12 cellular contexts compared by ENCODE assay signal in the genomic region with DNA sequence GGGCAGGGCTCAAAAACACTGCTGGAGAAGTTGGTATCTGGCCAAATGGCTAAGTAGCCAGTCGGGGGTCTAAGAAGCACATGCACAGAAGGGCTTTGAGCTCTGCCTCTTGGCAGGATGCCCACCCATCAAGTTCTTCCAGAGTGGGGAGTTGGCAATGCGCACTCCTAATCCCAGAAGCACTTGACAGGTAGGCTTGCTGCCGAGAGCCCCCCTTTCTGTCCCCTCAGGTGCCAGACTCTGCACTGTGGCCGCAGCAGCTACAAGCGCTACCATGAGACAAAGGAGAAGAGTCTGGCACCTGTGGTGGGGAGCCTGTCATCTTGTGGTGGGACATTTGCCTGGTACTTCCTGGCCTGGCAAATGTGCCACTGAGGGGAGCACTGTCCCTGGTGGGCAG.
DNase-seq lines count a peak whose midpoint lies in the region; ATAC-seq and TF ChIP-seq lines count a peak whose summit lies in the region.
"Had no signal": no experiment of that assay in that cellular context is flagged by ENCODE, and none has a peak within 500 bp of the region (broad histone marks: within the 10 kb centered on the region; RNA-seq: fewer than 3 reads in every experiment).

No MANE protein-coding gene starts in this region.

- TF ChIP-seq POLR2A in adrenal gland (IDR thresholded peaks at IDR 0.05) = no peak

- H3K4me1 ChIP-seq in BE2C = no peaks in the 10 kb centered on the region
- no peaks in the 10 kb centered on the region for H3K4me1 ChIP-seq in adrenal gland (replicated peaks in 1 of 2)
- H3K4me1 ChIP-seq in effector memory CD4-positive, alpha-beta T cell (ENCODE audit: control insufficient read depth, insufficient read depth, low read length, poor library complexity, severe bottlenecking) = no peaks in the 10 kb centered on the region

- peak overlapping the region in 5 of 6 donors; percentile 52 to 84 (median 74) for H3K27ac Mint-ChIP-seq in immature natural killer cell

- no peaks in the 10 kb centered on the region for H3K9me3 Mint-ChIP-seq in immature natural killer cell

- 72 to 83% (median 75%) methylated on average over 3 to 5 of the region's 5 CpGs for WGBS in adrenal gland, 4 donors

- TF ChIP-seq CTCF in BE2C (IDR thresholded peaks at IDR 0.05; ENCODE audit: low read depth, low read length) (no peak), adrenal gland (IDR thresholded peaks at IDR 0.05) (no peak)

- ATAC-seq in HG02642 (IDR thresholded peaks at IDR 0.05; ENCODE audit: poor library complexity, unreplicated experiment) = no peak

- H3K36me3 ChIP-seq in BE2C (no peaks in the 10 kb centered on the region), adrenal gland (replicated peaks in 1 of 2) (no peaks in the 10 kb centered on the region)
- H3K36me3 ChIP-seq in effector memory CD4-positive, alpha-beta T cell (ENCODE audit: control insufficient read depth, insufficient read depth, low read length) = no peaks in the 10 kb centered on the region
- H3K36me3 ChIP-seq: esophagus squamous epithelium had no signal

- no peak overlapping the region for H3K27ac ChIP-seq in adrenal gland
- no peak overlapping the region for H3K27ac ChIP-seq in effector memory CD4-positive, alpha-beta T cell (ENCODE audit: insufficient read depth, low read length, poor library complexity, severe bottlenecking)
- H3K27ac ChIP-seq: C4-2B, esophagus squamous epithelium, KMS-11 had no signal

- no peaks in the 10 kb centered on the region for H3K36me3 Mint-ChIP-seq in immature natural killer cell

- peaks cover 28% of the 10 kb centered on the region in 2 donors for H3K4me1 Mint-ChIP-seq in immature natural killer cell

- intact Hi-C loops in adrenal gland (cut with DNase I) = no loop called here

- peaks cover 0 to 3% (median 0%) of the 10 kb centered on the region in 3 donors for H3K27me3 Mint-ChIP-seq in immature natural killer cell (ENCODE audit: low read depth in 3 of 3)

- DNase-seq in BE2C (peak; percentile 8), DMS 273 treated with DMSO at 0.1 percent for 48 hours (lab: John Stamatoyannopoulos, UW) (peak; percentile 85), NCI-H446 treated with DMSO at 0.1 percent for 48 hours (lab: John Stamatoyannopoulos, UW) (peak; percentile 93), immature natural killer cell (peak; percentile 34 to 45 (median 34)), DMS53 (lab: John Stamatoyannopoulos, UW) (no peak), adrenal gland (no peak)
- no peak for DNase-seq in effector memory CD4-positive, alpha-beta T cell
- DNase-seq: activated T-cell treated with anti-CD3 and anti-CD28 coated beads, Interleukin-2, amount 50 U/mL, for 48 hours; esophagus squamous epithelium had no signal

- H3K27me3 ChIP-seq in BE2C = no peaks in the 10 kb centered on the region
- no peaks in the 10 kb centered on the region for H3K27me3 ChIP-seq in adrenal gland
- no peaks in the 10 kb centered on the region for H3K27me3 ChIP-seq in effector memory CD4-positive, alpha-beta T cell (replicated peaks; ENCODE audit: control insufficient read depth, insufficient read depth, low read length, poor library complexity, severe bottlenecking)
- H3K27me3 ChIP-seq: esophagus squamous epithelium had no signal

- no peak overlapping the region for H3K4me3 ChIP-seq in BE2C (ENCODE audit: low read depth, low read length)
- H3K4me3 ChIP-seq in adrenal gland = no peak overlapping the region
- no peak overlapping the region for H3K4me3 ChIP-seq in effector memory CD4-positive, alpha-beta T cell (ENCODE audit: insufficient read depth, low read depth, low read length, poor library complexity, severe bottlenecking)

- no peak overlapping the region for H3K4me3 Mint-ChIP-seq in immature natural killer cell

- no peaks in the 10 kb centered on the region for H3K9me3 ChIP-seq in BE2C
- H3K9me3 ChIP-seq in adrenal gland (replicated peaks in 1 of 3) = no peaks in the 10 kb centered on the region
- no peaks in the 10 kb centered on the region for H3K9me3 ChIP-seq in effector memory CD4-positive, alpha-beta T cell (ENCODE audit: control insufficient read depth, low read length)
- H3K9me3 ChIP-seq: esophagus squamous epithelium had no signal

Comparison
In these comparisons a context has a peak if more than half of its experiments do, and no peak if none do; other contexts are left out.
1. DNase-seq: peak in BE2C (single experiment), DMS 273 treated with DMSO at 0.1 percent for 48 hours (single experiment), NCI-H446 treated with DMSO at 0.1 percent for 48 hours (single experiment) and immature natural killer cell (3 of 3); none in DMS53 (single experiment), adrenal gland (0 of 7) and effector memory CD4-positive, alpha-beta T cell (0 of 3).